Comparison of ENCODE assay signal across 13 cellular contexts in the genomic region with DNA sequence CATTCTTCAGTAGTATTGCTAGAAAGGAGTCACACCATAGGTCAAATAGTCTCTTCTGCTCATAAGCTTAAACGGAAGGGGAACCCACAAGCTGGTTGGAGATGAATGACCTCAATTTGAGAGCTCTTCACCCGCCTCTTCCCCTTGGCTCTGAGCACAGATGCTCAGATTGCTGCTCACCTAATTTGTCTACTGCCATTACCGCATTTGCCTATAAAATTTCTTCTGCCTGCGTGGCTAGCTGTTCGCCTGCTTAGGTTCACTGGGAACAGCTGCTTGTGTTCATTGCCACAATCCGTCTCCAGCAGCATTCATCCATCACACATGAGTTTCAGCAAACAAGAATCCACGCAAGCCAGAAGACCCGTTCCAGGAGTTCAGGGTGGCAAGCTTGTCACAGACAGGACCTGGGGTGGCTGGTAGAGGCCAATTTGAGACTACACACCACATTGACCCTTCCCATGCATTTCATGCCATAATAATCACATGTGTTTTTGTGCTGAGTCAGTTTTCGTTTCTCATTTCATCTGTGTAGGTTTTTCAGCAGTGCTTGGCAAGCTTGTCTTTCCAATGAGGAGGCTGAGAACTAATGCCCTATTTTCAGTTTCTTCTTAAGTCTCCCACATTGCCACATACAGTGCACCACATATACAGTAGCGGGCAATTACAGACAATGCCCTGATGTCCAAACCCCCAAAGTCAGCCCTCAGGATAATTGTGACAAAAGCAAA. TPM values are rescaled to one million over a fixed set of nuclear protein-coding genes. Genes with fewer than 3 reads are reported as not detected.
DNase-seq lines count a peak whose midpoint lies in the region; TF ChIP-seq lines count a peak whose summit lies in the region.
"Had no signal": no experiment of that assay in that cellular context is flagged by ENCODE, and none has a peak within 500 bp of the region (broad histone marks: within the 10 kb centered on the region; RNA-seq: fewer than 3 reads in every experiment).

No MANE protein-coding gene starts in this region.

- DNase-seq in COLO668 (lab: John Stamatoyannopoulos, UW; ENCODE audit: unreplicated experiment) (peak; percentile 11), GM20000 (ENCODE audit: low spot score) (peak; percentile 15), NCI-H187 treated with DMSO at 0.1 percent for 48 hours (lab: John Stamatoyannopoulos, UW) (peak; percentile 65), EL (no peak), islet precursor cell (no peak), MG63 (no peak), tibial nerve (ENCODE audit: low spot score in 2 of 2) (no peak)
- DNase-seq: activated CD4-positive, alpha-beta T cell treated with anti-CD3 and anti-CD28 coated beads for 4 hours; NCI-H345; thyroid gland had no signal

- peak overlapping the region; percentile 39 for H3K4me3 ChIP-seq in endocrine pancreas (ENCODE audit: control insufficient read depth, insufficient read depth, low read length)
- no peak overlapping the region for H3K4me3 ChIP-seq in MG63
- H3K4me3 ChIP-seq in tibial nerve: no peak overlapping the region
- H3K4me3 ChIP-seq: BLaER1 treated with 17β-estradiol and CSF1 and Interleukin-3, amounts not matched to agents 10 nM and 100 nM; thyroid gland had no signal

- TF ChIP-seq EP300 in tibial nerve (IDR thresholded peaks at IDR 0.05): no peak

- H3K4me1 ChIP-seq in endocrine pancreas (ENCODE audit: control insufficient read depth, insufficient read depth, low read length) (peaks cover 18% of the 10 kb centered on the region), tibial nerve (no peaks in the 10 kb centered on the region)
- H3K4me1 ChIP-seq: BLaER1 treated with 17β-estradiol and CSF1 and Interleukin-3, amounts not matched to agents 10 nM and 100 nM; thyroid gland had no signal

- H3K9me3 ChIP-seq in endocrine pancreas (ENCODE audit: control insufficient read depth, low read length): no peaks in the 10 kb centered on the region
- H3K9me3 ChIP-seq in MG63: peaks cover 25% of the 10 kb centered on the region
- H3K9me3 ChIP-seq in tibial nerve: peaks cover 0 to 17% (median 3%) of the 10 kb centered on the region in 4 donors
- H3K9me3 ChIP-seq: thyroid gland had no signal

- H3K36me3 ChIP-seq in endocrine pancreas (ENCODE audit: control insufficient read depth, insufficient read depth, low read length) (no peaks in the 10 kb centered on the region), MG63 (no peaks in the 10 kb centered on the region), tibial nerve (no peaks in the 10 kb centered on the region)
- H3K36me3 ChIP-seq: BLaER1 treated with 17β-estradiol and CSF1 and Interleukin-3, amounts not matched to agents 10 nM and 100 nM; thyroid gland had no signal

- no peak for TF ChIP-seq POLR2A in tibial nerve (IDR thresholded peaks at IDR 0.05)

- 78 to 82% methylated on average over 10 of the region's 10 CpGs for WGBS in tibial nerve, 2 donors

- TF ChIP-seq CTCF in GM20000 (IDR thresholded peaks at IDR 0.05; ENCODE audit: extremely low read depth, missing control alignments) (no peak), tibial nerve (IDR thresholded peaks at IDR 0.05) (no peak)

- H3K27ac ChIP-seq in tibial nerve: no peak overlapping the region
- H3K27ac ChIP-seq: BLaER1 treated with 17β-estradiol and CSF1 and Interleukin-3, amounts not matched to agents 10 nM and 100 nM; thyroid gland had no signal

- H3K27me3 ChIP-seq in endocrine pancreas (ENCODE audit: control insufficient read depth, insufficient read depth, low read length) (no peaks in the 10 kb centered on the region), MG63 (no peaks in the 10 kb centered on the region), tibial nerve (no peaks in the 10 kb centered on the region)
- H3K27me3 ChIP-seq: BLaER1 treated with 17β-estradiol and CSF1 and Interleukin-3, amounts not matched to agents 10 nM and 100 nM; thyroid gland had no signal

- no peak overlapping the region for H3K9ac ChIP-seq in endocrine pancreas (ENCODE audit: control insufficient read depth, insufficient read depth, low read length)
- H3K9ac ChIP-seq: BLaER1 treated with 17β-estradiol and CSF1 and Interleukin-3, amounts not matched to agents 10 nM and 100 nM had no signal

RNA-seq across cellular contexts. Expression of gene DNAH5, which starts 50.3 kb away (rescaled TPM):
- 1.3 and 1.6 TPM in 2 replicates for total RNA-seq in MG63 (2014; rRNA removed; shearing (Covaris generic); ENCODE audit: low replicate concordance)
- total RNA-seq in tibial nerve: under 1 TPM; 0.21 to 0.60 (median 0.31) TPM
- total RNA-seq: activated T-helper 17 cell treated with anti-CD3 and anti-CD28 coated beads, Interleukin-2, amount 50 U/mL, for 72 hours had no signal

Comparison
In these comparisons a context has a peak if more than half of its experiments do, and no peak if none do; other contexts are left out.
1. DNase-seq: peak in COLO668 (single experiment), GM20000 (single experiment) and NCI-H187 treated with DMSO at 0.1 percent for 48 hours (single experiment); none in EL (single experiment), islet precursor cell (single experiment), MG63 (single experiment) and tibial nerve (0 of 2).